In genomic region chr15:50891159-50891558, GRCh38 we compare ENCODE assay signal across 37 cellular contexts.
"Had no signal": no experiment of that assay in that cellular context is flagged by ENCODE, and none has a peak within 500 bp of the region (broad histone marks: within the 10 kb centered on the region; RNA-seq: fewer than 3 reads in every experiment).

No MANE protein-coding gene starts in this region.

- H3K36me3 ChIP-seq: MG63 had no signal

- H3K4me3 ChIP-seq: MG63 had no signal

- DNase-seq: Karpas-422, Kasumi-1, MM.1S, MV-4-11, NCI-H1048, NCI-H1092, NCI-H1092 treated with DMSO at 0.1 percent for 48 hours, NCI-H1105, NCI-H1105 treated with DMSO at 0.1 percent for 48 hours, NCI-H1417, NCI-H1417 treated with DMSO at 0.1 percent for 48 hours, NCI-H1436, NCI-H1436 treated with DMSO at 0.1 percent for 48 hours, NCI-H146, NCI-H1694, NCI-H1694 treated with DMSO at 0.1 percent for 48 hours, NCI-H187, NCI-H187 treated with DMSO at 0.1 percent for 48 hours, NCI-H1930, NCI-H2029, NCI-H2029 treated with DMSO at 0.1 percent for 48 hours, NCI-H2081, NCI-H2081 treated with DMSO at 0.1 percent for 48 hours, NCI-H2107, NCI-H2171, NCI-H2171 treated with DMSO at 0.1 percent for 48 hours, NCI-H2227 treated with DMSO at 0.1 percent for 48 hours, NCI-H226, NCI-H345, NCI-H446, NCI-H446 treated with DMSO at 0.1 percent for 48 hours, NCI-H510A, NCI-H510A treated with DMSO at 0.1 percent for 48 hours, NCI-H524, NCI-H524 treated with DMSO at 0.1 percent for 48 hours, NCI-H526 had no signal

- H3K27me3 ChIP-seq: MG63 had no signal
